In genomic region chr5:2876183-2876582, GRCh38 we compare ENCODE assay signal across 26 cellular contexts.
"Had no signal": no experiment of that assay in that cellular context is flagged by ENCODE, and none has a peak within 500 bp of the region (broad histone marks: within the 10 kb centered on the region; RNA-seq: fewer than 3 reads in every experiment).

No MANE protein-coding gene starts in this region.

- H3K4me3 ChIP-seq: colonic mucosa, dorsolateral prefrontal cortex, neural progenitor cell, thyroid gland had no signal

- H3K9me3 ChIP-seq: thyroid gland had no signal

- H3K9ac ChIP-seq: neural progenitor cell had no signal

- H3K27ac ChIP-seq: colonic mucosa, dorsolateral prefrontal cortex, neural progenitor cell, thyroid gland had no signal

- H2AFZ ChIP-seq: neural progenitor cell had no signal

- H3K36me3 ChIP-seq: colonic mucosa, thyroid gland had no signal

- H3K27me3 ChIP-seq: colonic mucosa, neural progenitor cell, thyroid gland had no signal

- DNase-seq: activated CD8-positive, alpha-beta memory T cell treated with anti-CD3 and anti-CD28 coated beads, Interleukin-2, amount 10 ng/mL, durations not matched to agents 7 days and 5 days; activated CD8-positive, alpha-beta T cell treated with anti-CD3 and anti-CD28 coated beads, Interleukin-2, amount 10 ng/mL, durations not matched to agents 7 days and 5 days; activated T-cell treated with anti-CD3 and anti-CD28 coated beads, Interleukin-2, amount 50 U/mL, for 48 hours; colonic mucosa; dorsolateral prefrontal cortex; effector memory CD8-positive, alpha-beta T cell; erythroblast; hippocampal formation; kidney; natural killer cell; occipital lobe; posterior cingulate gyrus; small intestine; stimulated activated CD4-positive, alpha-beta T cell treated with anti-CD3 and anti-CD28 coated beads, Interleukin-1b, Interleukin-23, amount 100 ng/mL, for 48 hours; stimulated activated CD4-positive, alpha-beta T cell treated with anti-CD3 and anti-CD28 coated beads, Interleukin-4, amount 100 ng/mL, for 4 hours; stimulated activated CD8-positive, alpha-beta memory T cell treated with anti-CD3 and anti-CD28 coated beads, Interleukin-4, amount 100 ng/mL, for 48 hours; stimulated activated naive CD8-positive, alpha-beta T cell treated with anti-CD3 and anti-CD28 coated beads, Interleukin-15, amount 100 ng/mL, for 72 hours; substantia nigra; T-helper 2 cell; thyroid gland had no signal

- ATAC-seq: activated CD8-positive, alpha-beta memory T cell treated with anti-CD3 and anti-CD28 coated beads, Interleukin-2, amount 10 ng/mL, durations not matched to agents 7 days and 5 days; activated CD8-positive, alpha-beta T cell treated with anti-CD3 and anti-CD28 coated beads, Interleukin-2, amount 10 ng/mL, durations not matched to agents 7 days and 5 days; activated naive CD4-positive, alpha-beta T cell treated with anti-CD3 and anti-CD28 coated beads, Interleukin-2, amount 50 U/mL, for 72 hours; effector memory CD8-positive, alpha-beta T cell; left colon; natural killer cell; sciatic nerve; stimulated activated memory B cell treated with anti-CD40 and anti-IgM and Interleukin-4, amounts not matched to agents 10 μg/mL and 1 μg/mL and 100 μg/mL, for 72 hours; stimulated activated naive CD8-positive, alpha-beta T cell treated with anti-CD3 and anti-CD28 coated beads, Interleukin-15, amount 100 ng/mL, for 72 hours; WTC11 had no signal

- H3K4me1 ChIP-seq: colonic mucosa, neural progenitor cell, thyroid gland had no signal

- H3K4me2 ChIP-seq: neural progenitor cell had no signal
